In the genomic region with DNA sequence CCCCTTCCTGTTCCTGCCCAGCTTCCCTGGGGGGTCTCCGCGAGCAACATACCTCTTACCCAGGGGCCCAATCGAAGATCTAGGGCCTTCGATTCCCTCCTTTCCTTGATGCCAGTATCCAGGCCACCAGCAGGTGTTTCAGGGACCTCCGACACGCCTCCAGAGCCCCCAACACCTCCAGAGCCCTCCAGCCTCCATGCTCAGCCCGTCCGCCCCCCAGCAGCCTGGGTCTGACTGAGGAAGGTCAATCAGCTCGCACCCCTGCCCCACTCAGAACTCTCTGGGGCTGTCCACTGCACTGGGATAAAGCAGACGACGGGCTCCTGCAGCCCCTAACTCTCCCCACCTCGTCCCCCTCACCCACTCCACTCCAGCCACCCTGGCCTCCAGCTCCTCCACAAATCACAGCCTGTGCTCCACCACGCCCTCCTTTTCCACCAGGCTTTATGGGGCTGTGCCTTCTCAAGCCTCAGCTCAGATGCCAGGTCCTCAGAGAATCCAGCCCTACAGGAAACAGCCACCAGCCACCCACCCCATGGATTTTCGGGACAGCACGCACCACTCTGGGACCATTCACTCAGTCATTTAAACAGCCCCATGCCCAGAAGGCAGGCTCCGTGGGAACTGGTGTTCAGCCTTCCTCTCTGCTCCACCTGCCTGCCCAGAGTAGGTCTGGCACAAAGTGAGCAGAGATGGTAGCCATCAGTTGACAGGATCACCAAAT, we compare ENCODE assay signal across 20 cellular contexts.
A peak's percentile ranks its signal among the peaks of the same experiment; 100 is the strongest.
DNase-seq lines count a peak whose midpoint lies in the region; ATAC-seq, FAIRE-seq and TF ChIP-seq lines count a peak whose summit lies in the region.
"Had no signal": no experiment of that assay in that cellular context is flagged by ENCODE, and none has a peak within 500 bp of the region (broad histone marks: within the 10 kb centered on the region; RNA-seq: fewer than 3 reads in every experiment).

No MANE protein-coding gene starts in this region.

- no peak overlapping the region for H3K4me3 Mint-ChIP-seq in stimulated activated memory B cell treated with anti-CD40 and anti-IgM and Interleukin-4, amounts not matched to agents 10 μg/mL and 1 μg/mL and 100 μg/mL, for 72 hours
- H3K4me3 Mint-ChIP-seq: CD14-positive monocyte; CD4-positive, alpha-beta memory T cell; H9; IgD-negative memory B cell had no signal

- H3K9me3 Mint-ChIP-seq in stimulated activated memory B cell treated with anti-CD40 and anti-IgM and Interleukin-4, amounts not matched to agents 10 μg/mL and 1 μg/mL and 100 μg/mL, for 72 hours: no peaks in the 10 kb centered on the region
- H3K9me3 Mint-ChIP-seq: CD14-positive monocyte, IgD-negative memory B cell had no signal

- ATAC-seq in stimulated activated memory B cell treated with anti-CD40 and anti-IgM and Interleukin-4, amounts not matched to agents 10 μg/mL and 1 μg/mL and 100 μg/mL, for 72 hours: no peak
- ATAC-seq: GM12878 had no signal

- peaks cover 5% of the 10 kb centered on the region; the same call in 1 of the 2 replicates for H4K20me1 ChIP-seq in BLaER1
- H4K20me1 ChIP-seq in BLaER1 treated with 17β-estradiol and CSF1 and Interleukin-3, amounts not matched to agents 10 nM and 100 nM: peaks cover 0 to 25% (median 0%) of the 10 kb centered on the region in 11 experiments; a peak in 5 of 22 replicates

- no peaks in the 10 kb centered on the region for H3K4me1 Mint-ChIP-seq in stimulated activated memory B cell treated with anti-CD40 and anti-IgM and Interleukin-4, amounts not matched to agents 10 μg/mL and 1 μg/mL and 100 μg/mL, for 72 hours
- H3K4me1 Mint-ChIP-seq: CD14-positive monocyte; CD4-positive, alpha-beta memory T cell had no signal

- POLR2A ChIA-PET in GM10248 (lab: Yijun Ruan, JAX): no interaction called here

- intact Hi-C loops in kidney (cut with DNase I): no loop called here

- H3K36me3 Mint-ChIP-seq in stimulated activated memory B cell treated with anti-CD40 and anti-IgM and Interleukin-4, amounts not matched to agents 10 μg/mL and 1 μg/mL and 100 μg/mL, for 72 hours: no peaks in the 10 kb centered on the region
- H3K36me3 Mint-ChIP-seq: CD14-positive monocyte; CD4-positive, alpha-beta memory T cell had no signal

- peak; percentile 37 for DNase-seq in kidney
- DNase-seq in brain microvascular endothelial cell: no peak
- no peak for DNase-seq in GM10248 (ENCODE audit: extremely low spot score)
- no peak for DNase-seq in NCI-H1105 treated with DMSO at 0.1 percent for 48 hours (lab: John Stamatoyannopoulos, UW)
- DNase-seq: ACHN; BE2C; CD4-positive, alpha-beta memory T cell; DMS153; DMS79; GF-D8; H9 had no signal

- CTCF ChIA-PET in GM10248 (lab: Yijun Ruan, JAX): interaction anchor here (1.6 kb wide), 1 partner anchor 28 kb away, joined by 6 read pairs; no protein-coding TSS in a partner anchor

- H3K9me3 ChIP-seq in BLaER1: no peaks in the 10 kb centered on the region
- H3K9me3 ChIP-seq in BLaER1 treated with 17β-estradiol and CSF1 and Interleukin-3, amounts not matched to agents 10 nM and 100 nM (replicated peaks in 1 of 11): no peaks in the 10 kb centered on the region
- H3K9me3 ChIP-seq in kidney (ENCODE audit: control insufficient read depth in 1 of 2, low read length in 2 of 2): no peaks in the 10 kb centered on the region
- H3K9me3 ChIP-seq: BE2C had no signal

- TF ChIP-seq CTCF in kidney (IDR thresholded peaks at IDR 0.05; ENCODE audit: borderline replicate concordance, extremely low read depth, insufficient read depth) (no peak), brain microvascular endothelial cell (IDR thresholded peaks at IDR 0.05; ENCODE audit: low read depth, low read length, missing control alignments) (no peak), GM10248 (IDR thresholded peaks at IDR 0.05; ENCODE audit: control extremely low read depth, extremely low read depth, low read depth, missing control alignments) (no peak)

- H3K4me1 ChIP-seq in BLaER1 (peaks cover 38% of the 10 kb centered on the region), kidney (ENCODE audit: control insufficient read depth in 1 of 2, insufficient read depth in 1 of 2, low read depth in 1 of 2, low read length in 2 of 2) (no peaks in the 10 kb centered on the region)
- H3K4me1 ChIP-seq in BLaER1 treated with 17β-estradiol and CSF1 and Interleukin-3, amounts not matched to agents 10 nM and 100 nM: peaks cover 0 to 41% (median 30%) of the 10 kb centered on the region in 10 experiments; a peak in 14 of 20 replicates
- H3K4me1 ChIP-seq: BE2C had no signal

- peaks cover 82% of the 10 kb centered on the region for H3K27me3 Mint-ChIP-seq in stimulated activated memory B cell treated with anti-CD40 and anti-IgM and Interleukin-4, amounts not matched to agents 10 μg/mL and 1 μg/mL and 100 μg/mL, for 72 hours

- H3K36me3 ChIP-seq in BLaER1: no peaks in the 10 kb centered on the region
- no peaks in the 10 kb centered on the region for H3K36me3 ChIP-seq in BLaER1 treated with 17β-estradiol and CSF1 and Interleukin-3, amounts not matched to agents 10 nM and 100 nM
- no peaks in the 10 kb centered on the region for H3K36me3 ChIP-seq in kidney (ENCODE audit: control insufficient read depth in 1 of 2, insufficient read depth in 2 of 2, low read length in 2 of 2)
- H3K36me3 ChIP-seq in brain microvascular endothelial cell (replicated peaks): no peaks in the 10 kb centered on the region
- H3K36me3 ChIP-seq: BE2C had no signal

- H3K4me2 ChIP-seq in BLaER1: peak overlapping the region; percentile 64
- peak overlapping the region in 8 of 11 experiments; percentile 7 to 62 (median 38); a peak in 11 of 22 replicates for H3K4me2 ChIP-seq in BLaER1 treated with 17β-estradiol and CSF1 and Interleukin-3, amounts not matched to agents 10 nM and 100 nM

- peak overlapping the region; percentile 29 for H3K27ac Mint-ChIP-seq in stimulated activated memory B cell treated with anti-CD40 and anti-IgM and Interleukin-4, amounts not matched to agents 10 μg/mL and 1 μg/mL and 100 μg/mL, for 72 hours
- H3K27ac Mint-ChIP-seq: CD14-positive monocyte; CD4-positive, alpha-beta memory T cell; IgD-negative memory B cell had no signal

- H3K27ac ChIP-seq in BLaER1: no peak overlapping the region
- H3K27ac ChIP-seq in BLaER1 treated with 17β-estradiol and CSF1 and Interleukin-3, amounts not matched to agents 10 nM and 100 nM: no peak overlapping the region
- no peak overlapping the region for H3K27ac ChIP-seq in kidney (ENCODE audit: low read depth in 2 of 2, low read length in 2 of 2)
- H3K27ac ChIP-seq in brain microvascular endothelial cell: no peak overlapping the region

- H3K9ac ChIP-seq in BLaER1 (no peak overlapping the region), kidney (ENCODE audit: low read length in 2 of 2) (no peak overlapping the region)
- H3K9ac ChIP-seq in BLaER1 treated with 17β-estradiol and CSF1 and Interleukin-3, amounts not matched to agents 10 nM and 100 nM: no peak overlapping the region

- FAIRE-seq in kidney (lab: Jason Lieb, UNC): no peak
- FAIRE-seq: A204.1, GM12878, H1, HepG2 had no signal

- in situ Hi-C loops in brain microvascular endothelial cell (cut with HindIII; ENCODE audit: low pct_ligation_motif_present, low sequenced_read_pairs): no loop called here

- H3K4me3 ChIP-seq in BLaER1 (no peak overlapping the region), kidney (ENCODE audit: low read length in 2 of 2) (no peak overlapping the region), brain microvascular endothelial cell (ENCODE audit: low read depth, low read length) (no peak overlapping the region)
- H3K4me3 ChIP-seq in BLaER1 treated with 17β-estradiol and CSF1 and Interleukin-3, amounts not matched to agents 10 nM and 100 nM: no peak overlapping the region
- H3K4me3 ChIP-seq: GM12878 had no signal

- H3K27me3 ChIP-seq in BLaER1 (peaks cover 14% of the 10 kb centered on the region), brain microvascular endothelial cell (replicated peaks) (no peaks in the 10 kb centered on the region)
- H3K27me3 ChIP-seq in BLaER1 treated with 17β-estradiol and CSF1 and Interleukin-3, amounts not matched to agents 10 nM and 100 nM: peaks cover 0 to 16% (median 0%) of the 10 kb centered on the region in 11 experiments; a peak in 3 of 22 replicates
